27 cellular contexts compared by ENCODE assay signal in genomic region chr22:50224071-50224470, GRCh38.
"Had no signal": no experiment of that assay in that cellular context is flagged by ENCODE, and none has a peak within 500 bp of the region (broad histone marks: within the 10 kb centered on the region; RNA-seq: fewer than 3 reads in every experiment).

No MANE protein-coding gene starts in this region.

- H3K9me3 Mint-ChIP-seq: activated CD8-positive, alpha-beta T cell treated with anti-CD3 and anti-CD28 coated beads for 36 hours; activated naive CD4-positive, alpha-beta T cell treated with anti-CD3 and anti-CD28 coated beads for 36 hours; activated naive CD8-positive, alpha-beta T cell treated with anti-CD3 and anti-CD28 coated beads, Interleukin-2, amount 10 ng/mL, durations not matched to agents 7 days and 5 days; activated T-cell treated with anti-CD3 and anti-CD28 coated beads, Interleukin-2, amount 50 U/mL, for 4 hours; activated T-helper 17 cell treated with anti-CD3 and anti-CD28 coated beads, Interleukin-2, amount 50 U/mL, for 72 hours; T-cell had no signal

- H3K4me1 ChIP-seq: adrenal gland had no signal

- H3K27me3 Mint-ChIP-seq: activated CD8-positive, alpha-beta T cell treated with anti-CD3 and anti-CD28 coated beads for 36 hours; activated naive CD8-positive, alpha-beta T cell treated with anti-CD3 and anti-CD28 coated beads, Interleukin-2, amount 10 ng/mL, durations not matched to agents 7 days and 5 days; activated T-helper 17 cell treated with anti-CD3 and anti-CD28 coated beads, Interleukin-2, amount 50 U/mL, for 72 hours; T-cell had no signal

- H3K27ac ChIP-seq: adrenal gland, Peyer's patch, SK-N-MC, VCaP had no signal

- H3K4me3 Mint-ChIP-seq: activated CD8-positive, alpha-beta T cell treated with anti-CD3 and anti-CD28 coated beads for 36 hours; activated naive CD4-positive, alpha-beta T cell treated with anti-CD3 and anti-CD28 coated beads for 36 hours; activated naive CD8-positive, alpha-beta T cell treated with anti-CD3 and anti-CD28 coated beads, Interleukin-2, amount 10 ng/mL, durations not matched to agents 7 days and 5 days; activated T-cell treated with anti-CD3 and anti-CD28 coated beads, Interleukin-2, amount 50 U/mL, for 4 hours; activated T-helper 17 cell treated with anti-CD3 and anti-CD28 coated beads, Interleukin-2, amount 50 U/mL, for 72 hours; T-cell had no signal

- DNase-seq: activated CD4-positive, alpha-beta T cell treated with anti-CD3 and anti-CD28 coated beads, Interleukin-2, amount 50 U/mL, for 1 hour; activated CD4-positive, CD25-positive, alpha-beta regulatory T cell; activated CD8-positive, alpha-beta T cell treated with anti-CD3 and anti-CD28 coated beads for 36 hours; activated gamma-delta T cell; activated naive CD4-positive, alpha-beta T cell treated with anti-CD3 and anti-CD28 coated beads for 36 hours; activated naive CD8-positive, alpha-beta T cell treated with anti-CD3 and anti-CD28 coated beads, Interleukin-2, amount 10 ng/mL, durations not matched to agents 7 days and 5 days; activated T-cell treated with anti-CD3 and anti-CD28 coated beads, Interleukin-2, amount 50 U/mL, for 4 hours; adrenal gland; anterior cingulate cortex; Karpas-422; MM.1S; NCI-H1105; NCI-H1436; NCI-H1694 treated with DMSO at 0.1 percent for 48 hours; NCI-H2029 treated with DMSO at 0.1 percent for 48 hours; NCI-H345; NCI-H510A treated with DMSO at 0.1 percent for 48 hours; NCI-H69; NK-92 treated with Interleukin-12 subunit alpha and Interleukin-12 subunit beta, amount 100 ng/mL, for 24 hours; OCI-M1; Peyer's patch; SIG-M5; T-cell had no signal

- H3K4me1 Mint-ChIP-seq: activated naive CD8-positive, alpha-beta T cell treated with anti-CD3 and anti-CD28 coated beads, Interleukin-2, amount 10 ng/mL, durations not matched to agents 7 days and 5 days had no signal

- H3K27ac Mint-ChIP-seq: activated CD8-positive, alpha-beta T cell treated with anti-CD3 and anti-CD28 coated beads for 36 hours; activated naive CD4-positive, alpha-beta T cell treated with anti-CD3 and anti-CD28 coated beads for 36 hours; activated naive CD8-positive, alpha-beta T cell treated with anti-CD3 and anti-CD28 coated beads, Interleukin-2, amount 10 ng/mL, durations not matched to agents 7 days and 5 days; activated T-helper 17 cell treated with anti-CD3 and anti-CD28 coated beads, Interleukin-2, amount 50 U/mL, for 72 hours; T-cell had no signal

- H3K4me3 ChIP-seq: adrenal gland, K562, Peyer's patch, SK-N-MC had no signal

- H3K27me3 ChIP-seq: adrenal gland, Peyer's patch had no signal

- ATAC-seq: activated CD8-positive, alpha-beta T cell treated with anti-CD3 and anti-CD28 coated beads for 36 hours; activated T-cell treated with anti-CD3 and anti-CD28 coated beads, Interleukin-2, amount 50 U/mL, for 4 hours; activated T-helper 17 cell treated with anti-CD3 and anti-CD28 coated beads, Interleukin-2, amount 50 U/mL, for 72 hours; K562; T-cell had no signal

- H3K9me3 ChIP-seq: adrenal gland, Peyer's patch had no signal
